ENCODE assay signal across 20 cellular contexts in the genomic region with DNA sequence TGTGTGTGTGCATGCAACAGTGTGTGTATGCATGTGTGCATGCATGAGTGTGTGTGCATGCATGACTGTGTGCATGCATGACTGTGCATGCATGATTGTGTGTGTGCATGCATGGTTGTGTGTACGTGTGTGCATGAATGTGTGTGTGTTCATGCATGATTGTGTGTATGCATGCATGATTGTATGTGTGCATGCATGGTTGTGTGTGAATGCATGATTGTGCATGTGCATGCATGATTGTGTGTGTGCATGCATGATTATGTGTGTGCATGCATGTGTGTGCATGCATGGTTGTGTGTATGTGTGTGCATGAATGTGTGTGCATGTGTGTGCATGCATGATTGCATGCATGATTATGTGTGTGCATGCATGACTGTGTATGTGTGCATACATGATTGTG.
DNase-seq lines count a peak whose midpoint lies in the region; ATAC-seq, FAIRE-seq and TF ChIP-seq lines count a peak whose summit lies in the region.
"Had no signal": no experiment of that assay in that cellular context is flagged by ENCODE, and none has a peak within 500 bp of the region (broad histone marks: within the 10 kb centered on the region; RNA-seq: fewer than 3 reads in every experiment).

No MANE protein-coding gene starts in this region.

- no peak for TF ChIP-seq CTCF in GM12878 (IDR thresholded peaks at IDR 0.05 in 2 of 3, conservative IDR thresholded peaks at IDR 0.05 in 1 of 3; ENCODE audit: control insufficient read depth in 2 of 3, extremely low read depth in 1 of 3, insufficient read depth in 1 of 3, low read depth in 3 of 3, low read length in 3 of 3)

- TF ChIP-seq EP300 in GM12878 (IDR thresholded peaks at IDR 0.05; ENCODE audit: borderline replicate concordance in 1 of 2, control insufficient read depth in 1 of 2, low read depth in 2 of 2, low read length in 2 of 2), result no peak

- H3K4me1 ChIP-seq in GM12878 (ENCODE audit: control insufficient read depth, insufficient read depth, low read length) (no peaks in the 10 kb centered on the region), trophoblast cell (ENCODE audit: control insufficient read depth in 1 of 2, insufficient read depth in 2 of 2, low read length in 2 of 2) (no peaks in the 10 kb centered on the region)
- H3K4me1 ChIP-seq: BLaER1, Caco-2, HAP-1 had no signal

- H3K27me3 ChIP-seq in GM12878 (replicated peaks in 1 of 2; ENCODE audit: control insufficient read depth in 2 of 2, insufficient read depth in 2 of 2, low read length in 1 of 2), result no peaks in the 10 kb centered on the region
- no peaks in the 10 kb centered on the region for H3K27me3 ChIP-seq in trophoblast cell (ENCODE audit: insufficient read depth, low read length)
- H3K27me3 ChIP-seq: BLaER1 had no signal

- H3K9me3 Mint-ChIP-seq in stimulated activated memory B cell treated with anti-CD40 and anti-IgM and Interleukin-4, amounts not matched to agents 10 μg/mL and 1 μg/mL and 100 μg/mL, for 72 hours, result peaks cover 10% of the 10 kb centered on the region

- no peak overlapping the region for H4K12ac ChIP-seq in trophoblast cell (ENCODE audit: low read depth, low read length)

- no peak overlapping the region for H2BK120ac ChIP-seq in trophoblast cell (ENCODE audit: insufficient read depth, low read length, poor library complexity)

- no peak overlapping the region for H4K91ac ChIP-seq in trophoblast cell (ENCODE audit: low read depth, low read length)

- H3K27ac ChIP-seq in GM12878 (ENCODE audit: control insufficient read depth, insufficient read depth), result no peak overlapping the region
- no peak overlapping the region for H3K27ac ChIP-seq in trophoblast cell (ENCODE audit: low read depth, low read length)
- H3K27ac ChIP-seq: BLaER1, C4-2B, GM23248 had no signal

- no peak overlapping the region for H3K4ac ChIP-seq in trophoblast cell (ENCODE audit: low read depth, low read length)

- H2AFZ ChIP-seq in GM12878 (ENCODE audit: control insufficient read depth, low read depth, low read length) (no peak overlapping the region), trophoblast cell (ENCODE audit: insufficient read depth, low read length, poor library complexity) (no peak overlapping the region)
- H2AFZ ChIP-seq: GM23248 had no signal

- intact Hi-C loops in GM12878 (cut with micrococcal nuclease; ENCODE audit: unreplicated experiment), result no loop called here

- no peaks in the 10 kb centered on the region for H3K4me1 Mint-ChIP-seq in stimulated activated memory B cell treated with anti-CD40 and anti-IgM and Interleukin-4, amounts not matched to agents 10 μg/mL and 1 μg/mL and 100 μg/mL, for 72 hours
- H3K4me1 Mint-ChIP-seq: B cell; CD4-positive, CD25-positive, alpha-beta regulatory T cell had no signal

- H3K27me3 Mint-ChIP-seq in stimulated activated memory B cell treated with anti-CD40 and anti-IgM and Interleukin-4, amounts not matched to agents 10 μg/mL and 1 μg/mL and 100 μg/mL, for 72 hours, result peaks cover 43% of the 10 kb centered on the region
- H3K27me3 Mint-ChIP-seq: CD4-positive, CD25-positive, alpha-beta regulatory T cell had no signal

- H3K4me3 Mint-ChIP-seq in stimulated activated memory B cell treated with anti-CD40 and anti-IgM and Interleukin-4, amounts not matched to agents 10 μg/mL and 1 μg/mL and 100 μg/mL, for 72 hours, result no peak overlapping the region
- H3K4me3 Mint-ChIP-seq: B cell; CD4-positive, CD25-positive, alpha-beta regulatory T cell; CD8-positive, alpha-beta T cell had no signal

- RAD21 ChIA-PET in GM12878 (lab: Charles Lee; ENCODE audit: unreplicated experiment), result no interaction called here

- no peaks in the 10 kb centered on the region for H3K36me3 Mint-ChIP-seq in stimulated activated memory B cell treated with anti-CD40 and anti-IgM and Interleukin-4, amounts not matched to agents 10 μg/mL and 1 μg/mL and 100 μg/mL, for 72 hours
- H3K36me3 Mint-ChIP-seq: CD4-positive, CD25-positive, alpha-beta regulatory T cell; CD8-positive, alpha-beta T cell had no signal

- H2AK5ac ChIP-seq in trophoblast cell (ENCODE audit: low read length), result no peak overlapping the region

- no peak overlapping the region for H3K4me2 ChIP-seq in GM12878 (ENCODE audit: control insufficient read depth, insufficient read depth)
- no peak overlapping the region for H3K4me2 ChIP-seq in trophoblast cell (ENCODE audit: low read length)
- H3K4me2 ChIP-seq: BLaER1 had no signal

- H3K23ac ChIP-seq in trophoblast cell (ENCODE audit: low read length), result peak overlapping the region; percentile 87

- H3K79me1 ChIP-seq in trophoblast cell (ENCODE audit: low read length), result no peaks in the 10 kb centered on the region

- in situ Hi-C loops in GM12878 (cut with MboI), result no loop called here

- BruUV-seq in GM12878 (replicated peaks; lab: Mats Ljungman, UMichigan), result no TSS peak

- no peaks in the 10 kb centered on the region for H3K79me2 ChIP-seq in GM12878 (ENCODE audit: control insufficient read depth, insufficient read depth, low read length)
- no peaks in the 10 kb centered on the region for H3K79me2 ChIP-seq in trophoblast cell (ENCODE audit: control insufficient read depth, insufficient read depth, low read length, poor library complexity)

- H3K9me3 ChIP-seq in GM12878 (replicated peaks; ENCODE audit: control insufficient read depth, insufficient read depth, low read length), result no peaks in the 10 kb centered on the region; the same call in 2 of the 3 replicates
- peaks cover 24% of the 10 kb centered on the region for H3K9me3 ChIP-seq in iPS-18c (ENCODE audit: control insufficient read depth, insufficient read depth, low read length)
- H3K9me3 ChIP-seq in trophoblast cell (ENCODE audit: insufficient read depth, low read depth, low read length), result peaks cover 18% of the 10 kb centered on the region
- H3K9me3 ChIP-seq: Caco-2, HAP-1 had no signal

- H3K27ac Mint-ChIP-seq in stimulated activated memory B cell treated with anti-CD40 and anti-IgM and Interleukin-4, amounts not matched to agents 10 μg/mL and 1 μg/mL and 100 μg/mL, for 72 hours, result no peak overlapping the region
- H3K27ac Mint-ChIP-seq: B cell; CD4-positive, CD25-positive, alpha-beta regulatory T cell; CD8-positive, alpha-beta T cell had no signal

- H3K9ac ChIP-seq in GM12878 (ENCODE audit: control insufficient read depth, insufficient read depth, low read length) (no peak overlapping the region), trophoblast cell (ENCODE audit: low read length) (no peak overlapping the region)
- H3K9ac ChIP-seq: BLaER1, GM23248 had no signal

- H3K18ac ChIP-seq in trophoblast cell (ENCODE audit: low read length), result no peak overlapping the region

- no peak for TF ChIP-seq POLR2A in GM12878 (IDR thresholded peaks at IDR 0.05; ENCODE audit: low read depth, low read length)

- CTCF ChIA-PET in GM12878 (lab: Yijun Ruan, JAX), result no interaction called here

- H2BK5ac ChIP-seq in trophoblast cell (ENCODE audit: low read depth, low read length, poor library complexity), result no peak overlapping the region

- POLR2A ChIA-PET in GM12878 (lab: Charles Lee), result no interaction called here

- FAIRE-seq in HTR-8/SVneo (lab: Jason Lieb, UNC) (peak; percentile 28), GM12878 (lab: Jason Lieb, UNC) (no peak)
- FAIRE-seq: G401.6, GM19239 had no signal

- no peaks in the 10 kb centered on the region for H3K36me3 ChIP-seq in GM12878 (ENCODE audit: control insufficient read depth in 2 of 2, insufficient read depth in 2 of 2, low read length in 1 of 2)
- H3K36me3 ChIP-seq in trophoblast cell (ENCODE audit: control insufficient read depth in 1 of 2, insufficient read depth in 2 of 2, low read length in 2 of 2), result no peaks in the 10 kb centered on the region
- H3K36me3 ChIP-seq: BLaER1, HAP-1 had no signal

- no peak overlapping the region for H2BK12ac ChIP-seq in trophoblast cell (ENCODE audit: low read length)

- no peak for TF ChIP-seq RAD21 in GM12878 (IDR thresholded peaks at IDR 0.05; ENCODE audit: insufficient read depth, low read depth, low read length)

- SMC1A ChIA-PET in GM12878 (lab: Charles Lee; ENCODE audit: uncharacterized antibody, unreplicated experiment), result no interaction called here

- ATAC-seq in GM12878 (no peak), HG03095 (IDR thresholded peaks at IDR 0.05; ENCODE audit: unreplicated experiment) (no peak)
- ATAC-seq in stimulated activated memory B cell treated with anti-CD40 and anti-IgM and Interleukin-4, amounts not matched to agents 10 μg/mL and 1 μg/mL and 100 μg/mL, for 72 hours, result no peak
- ATAC-seq: CD8-positive, alpha-beta T cell had no signal

- H4K8ac ChIP-seq in trophoblast cell (ENCODE audit: low read depth, low read length), result no peak overlapping the region

- no peak overlapping the region for H3K14ac ChIP-seq in trophoblast cell (ENCODE audit: low read length)

- no peaks in the 10 kb centered on the region for H4K20me1 ChIP-seq in GM12878 (ENCODE audit: control insufficient read depth, insufficient read depth)
- H4K20me1 ChIP-seq: BLaER1 had no signal

- no peak for DNase-seq in HTR-8/SVneo (ENCODE audit: insufficient read length, low spot score)
- no peak for DNase-seq in GM12878 (ENCODE audit: low read depth, low spot score)
- no peak for DNase-seq in trophoblast cell
- DNase-seq in cerebellum (ENCODE audit: low spot score), result no peak
- DNase-seq in NCI-H2081 treated with DMSO at 0.1 percent for 48 hours (lab: John Stamatoyannopoulos, UW), result no peak
- DNase-seq: Caco-2; CD4-positive, CD25-positive, alpha-beta regulatory T cell; CD8-positive, alpha-beta T cell; DMS153; DND-41; GM23248 had no signal

- H3K4me3 ChIP-seq in GM12878 (no peak overlapping the region), iPS-18c (ENCODE audit: insufficient read depth, low read depth, low read length) (peak overlapping the region; percentile 10; the same call in 1 of the 2 replicates), trophoblast cell (ENCODE audit: low read depth, low read length) (no peak overlapping the region)
- H3K4me3 ChIP-seq: BLaER1, GM23248, HAP-1 had no signal

- WGBS in GM12878 (ENCODE audit: insufficient coverage, insufficient replicate concordance, low lambda C conversion rate, missing lambda C conversion rate), result 91% methylated on average over 1 of the region's 1 CpG
- WGBS in trophoblast cell (ENCODE audit: extremely low coverage, insufficient coverage, insufficient read length), result no CpG with 5 or more reads among the region's 1 CpG

TF ChIP-seq in GM12878, 131 proteins besides CTCF, POLR2A, EP300 and RAD21:
- no peak for TF ChIP-seq FOXM1 (IDR thresholded peaks at IDR 0.05; ENCODE audit: low read depth, low read length)
- no peak for TF ChIP-seq SIN3A (IDR thresholded peaks at IDR 0.05; ENCODE audit: low read depth, low read length)
- TF ChIP-seq KLF5 (IDR thresholded peaks at IDR 0.05; ENCODE audit: partially characterized antibody), result no peak
- TF ChIP-seq ZNF217 (IDR thresholded peaks at IDR 0.05), result no peak
- TF ChIP-seq NR2C2 (IDR thresholded peaks at IDR 0.05; ENCODE audit: borderline replicate concordance, control insufficient read depth, insufficient read length, low read depth), result peak; percentile 30
- no peak for TF ChIP-seq IRF4 (IDR thresholded peaks at IDR 0.05; ENCODE audit: low read depth, low read length)
- no peak for TF ChIP-seq MTA3 (IDR thresholded peaks at IDR 0.05; ENCODE audit: borderline replicate concordance, low read length)
